Comparison of ENCODE assay signal across 8 cellular contexts in genomic region chr11:45918331-45918941, GRCh38. TPM values are rescaled to one million over a fixed set of nuclear protein-coding genes. Genes with fewer than 3 reads are reported as not detected.
DNase-seq lines count a peak whose midpoint lies in the region; ATAC-seq lines count a peak whose summit lies in the region.

No MANE protein-coding gene starts in this region.

- H3K27ac Mint-ChIP-seq in activated CD4-positive, alpha-beta memory T cell treated with anti-CD3 and anti-CD28 coated beads, Interleukin-2, amount 10 ng/mL, durations not matched to agents 7 days and 5 days: peak overlapping the region; percentile 97

- H3K4me3 Mint-ChIP-seq in activated CD4-positive, alpha-beta memory T cell treated with anti-CD3 and anti-CD28 coated beads, Interleukin-2, amount 10 ng/mL, durations not matched to agents 7 days and 5 days: peak overlapping the region; percentile 97

- H3K27me3 ChIP-seq in effector memory CD4-positive, alpha-beta T cell (replicated peaks; ENCODE audit: control insufficient read depth, insufficient read depth, low read length, poor library complexity, severe bottlenecking): no peaks in the 10 kb centered on the region

- H3K27me3 Mint-ChIP-seq in activated CD4-positive, alpha-beta memory T cell treated with anti-CD3 and anti-CD28 coated beads, Interleukin-2, amount 10 ng/mL, durations not matched to agents 7 days and 5 days: peaks cover 9% of the 10 kb centered on the region

- H3K4me3 ChIP-seq in effector memory CD4-positive, alpha-beta T cell (ENCODE audit: insufficient read depth, low read depth, low read length, poor library complexity, severe bottlenecking): peak overlapping the region; percentile 75

- DNase-seq in AML-193 (lab: John Stamatoyannopoulos, UW) (peak; percentile 46 to 59), NCI-H774 (lab: John Stamatoyannopoulos, UW) (peak; percentile 83), lung microvascular endothelial cell (ENCODE audit: low read depth in 2 of 2) (peak; percentile 76 to 80)
- DNase-seq in activated CD4-positive, alpha-beta memory T cell treated with anti-CD3 and anti-CD28 coated beads, Interleukin-2, amount 10 ng/mL, durations not matched to agents 7 days and 5 days: peak; percentile 78
- DNase-seq in effector memory CD4-positive, alpha-beta T cell: peak; percentile 40 to 63 (median 44)
- peak; percentile 38 for DNase-seq in stimulated activated CD8-positive, alpha-beta memory T cell treated with anti-CD3 and anti-CD28 coated beads, Interleukin-12 subunit alpha, Interleukin-12 subunit beta, amount 100 ng/mL, for 24 hours (ENCODE audit: extremely low read depth)

- H3K4me1 ChIP-seq in effector memory CD4-positive, alpha-beta T cell (ENCODE audit: control insufficient read depth, insufficient read depth, low read length, poor library complexity, severe bottlenecking): peaks cover 43% of the 10 kb centered on the region

- peak; percentile 43 for ATAC-seq in GM19023 (IDR thresholded peaks at IDR 0.05; ENCODE audit: unreplicated experiment)
- peak; percentile 27 for ATAC-seq in HG03571 (IDR thresholded peaks at IDR 0.05; ENCODE audit: unreplicated experiment)

- peak overlapping the region; percentile 89 for H3K27ac ChIP-seq in effector memory CD4-positive, alpha-beta T cell (ENCODE audit: insufficient read depth, low read length, poor library complexity, severe bottlenecking)

- H3K4me1 Mint-ChIP-seq in activated CD4-positive, alpha-beta memory T cell treated with anti-CD3 and anti-CD28 coated beads, Interleukin-2, amount 10 ng/mL, durations not matched to agents 7 days and 5 days: peaks cover 44% of the 10 kb centered on the region

- no peaks in the 10 kb centered on the region for H3K9me3 ChIP-seq in effector memory CD4-positive, alpha-beta T cell (ENCODE audit: control insufficient read depth, low read length)

- H3K9me3 Mint-ChIP-seq in activated CD4-positive, alpha-beta memory T cell treated with anti-CD3 and anti-CD28 coated beads, Interleukin-2, amount 10 ng/mL, durations not matched to agents 7 days and 5 days: no peaks in the 10 kb centered on the region

- H3K36me3 Mint-ChIP-seq in activated CD4-positive, alpha-beta memory T cell treated with anti-CD3 and anti-CD28 coated beads, Interleukin-2, amount 10 ng/mL, durations not matched to agents 7 days and 5 days (ENCODE audit: low read depth): peaks cover 22% of the 10 kb centered on the region

- POLR2A ChIA-PET in activated CD4-positive, alpha-beta memory T cell treated with anti-CD3 and anti-CD28 coated beads, Interleukin-2, amount 10 ng/mL, durations not matched to agents 7 days and 5 days (lab: Charles Lee): interaction anchor here (0.9 to 6.1 kb wide), 14 partner anchors 10 to 325 kb away, joined by 3 to 78 read pairs (median 8); partner anchors contain the start of genes CRY2 and SLC35C1

- CTCF ChIA-PET in activated CD4-positive, alpha-beta memory T cell treated with anti-CD3 and anti-CD28 coated beads, Interleukin-2, amount 10 ng/mL, durations not matched to agents 7 days and 5 days (lab: Charles Lee): interaction anchor here (0.9 to 1.9 kb wide), 11 partner anchors 12 to 320 kb away, joined by 3 to 12 read pairs (median 8); partner anchors contain the start of gene CRY2

- peaks cover 28% of the 10 kb centered on the region for H3K36me3 ChIP-seq in effector memory CD4-positive, alpha-beta T cell (ENCODE audit: control insufficient read depth, insufficient read depth, low read length)

RNA-seq across cellular contexts. Expression of gene PEX16, which starts 0.8 kb away (rescaled TPM):
- total RNA-seq in activated CD4-positive, alpha-beta memory T cell treated with anti-CD3 and anti-CD28 coated beads, Interleukin-2, amount 10 ng/mL, durations not matched to agents 7 days and 5 days: 10 to 100 TPM; 54.1 to 55.0 TPM
- 31.4 and 32.9 TPM in 2 replicates for total RNA-seq in lung microvascular endothelial cell

RNA-seq across cellular contexts. Expression of gene LARGE2, which starts 4.0 kb away (rescaled TPM):
- 1 to 10 TPM in 1 of 2 experiments, under 1 TPM in 1; 0.58 to 1.1 TPM for total RNA-seq in activated CD4-positive, alpha-beta memory T cell treated with anti-CD3 and anti-CD28 coated beads, Interleukin-2, amount 10 ng/mL, durations not matched to agents 7 days and 5 days
- not detected in 2 replicates for total RNA-seq in lung microvascular endothelial cell

RNA-seq across cellular contexts. Expression of gene FREY1, which starts 11.4 kb away (rescaled TPM):
- total RNA-seq in activated CD4-positive, alpha-beta memory T cell treated with anti-CD3 and anti-CD28 coated beads, Interleukin-2, amount 10 ng/mL, durations not matched to agents 7 days and 5 days: 1 to 10 TPM; 1.5 to 2.3 TPM
- total RNA-seq in lung microvascular endothelial cell: 0.44 and 0.99 TPM in 2 replicates

RNA-seq across cellular contexts. Expression of gene MAPK8IP1, which starts 33.0 kb away (rescaled TPM):
- total RNA-seq in activated CD4-positive, alpha-beta memory T cell treated with anti-CD3 and anti-CD28 coated beads, Interleukin-2, amount 10 ng/mL, durations not matched to agents 7 days and 5 days: under 1 TPM; 0.48 to 0.50 TPM
- 0.99 and 1.7 TPM in 2 replicates for total RNA-seq in lung microvascular endothelial cell

Comparison
In these comparisons a context has a peak if more than half of its experiments do, and no peak if none do; other contexts are left out.
1. Peak in every context shown above with its lines: DNase-seq, ATAC-seq, H3K4me3 ChIP-seq and H3K27ac ChIP-seq.